ENCODE assay signal across 14 cellular contexts in genomic region chrX:150766351-150767044, GRCh38.
DNase-seq lines count a peak whose midpoint lies in the region; ATAC-seq and TF ChIP-seq lines count a peak whose summit lies in the region.
"Had no signal": no experiment of that assay in that cellular context is flagged by ENCODE, and none has a peak within 500 bp of the region (broad histone marks: within the 10 kb centered on the region; RNA-seq: fewer than 3 reads in every experiment).

No MANE protein-coding gene starts in this region.

- DNase-seq in AG04450 (ENCODE audit: low read depth, low spot score) (no peak), GM23338 (ENCODE audit: low spot score) (peak; percentile 28), RWPE2 (ENCODE audit: low spot score) (no peak), left ventricle myocardium superior (no peak), SW480 (ENCODE audit: low spot score) (no peak), KG1 (lab: John Stamatoyannopoulos, UW) (no peak), iPS-NIHi7 (ENCODE audit: extremely low spot score) (no peak)
- DNase-seq: activated CD4-positive, alpha-beta T cell treated with anti-CD3 and anti-CD28 coated beads for 48 hours; activated effector memory CD4-positive, alpha-beta T cell treated with anti-CD3 and anti-CD28 coated beads, Interleukin-2, amount 50 U/mL, for 16 hours; cerebellar nuclear complex; NCI-H2171 treated with DMSO at 0.1 percent for 48 hours; SHP77 treated with DMSO at 0.1 percent for 48 hours had no signal

- intact Hi-C loops in left ventricle myocardium superior (cut with micrococcal nuclease): no loop called here

- H3K9me2 ChIP-seq in GM23338 (ENCODE audit: insufficient read depth): no peaks in the 10 kb centered on the region

- POLR2A ChIA-PET in AG04450 (lab: Yijun Ruan, JAX): interaction anchor here (0.6 kb wide), 1 partner anchor 101 kb away, joined by 11 read pairs; no protein-coding TSS in a partner anchor

- CTCF ChIA-PET in AG04450 (lab: Charles Lee): interaction anchor here (1.0 to 2.3 kb wide), 2 partner anchors 28 to 316 kb away, joined by 3 to 10 read pairs; no protein-coding TSS in a partner anchor

- H3K27ac Mint-ChIP-seq in GM23338: peak overlapping the region; percentile 61; the same call in 1 of the 2 replicates

- H3K4me3 Mint-ChIP-seq in GM23338: no peak overlapping the region

- H3K4me3 ChIP-seq in AG04450 (ENCODE audit: low read depth, low read length): no peak overlapping the region
- no peak overlapping the region for H3K4me3 ChIP-seq in GM23338
- H3K4me3 ChIP-seq in RWPE2 (ENCODE audit: severe bottlenecking): no peak overlapping the region

- peaks cover 3% of the 10 kb centered on the region for H3K27me3 Mint-ChIP-seq in GM23338 (ENCODE audit: insufficient read depth, low read depth, poor library complexity)

- no peaks in the 10 kb centered on the region; the same call in 2 of the 3 replicates for H3K36me3 Mint-ChIP-seq in GM23338 (ENCODE audit: low read depth)

- H3K9me3 Mint-ChIP-seq in GM23338: no peaks in the 10 kb centered on the region; the same call in 2 of the 3 replicates

- no peaks in the 10 kb centered on the region for H3K9me3 ChIP-seq in AG04450 (ENCODE audit: control insufficient read depth, insufficient read depth, low read length)
- H3K9me3 ChIP-seq in RWPE2 (ENCODE audit: severe bottlenecking): no peaks in the 10 kb centered on the region

- H3K4me1 Mint-ChIP-seq in GM23338: peaks cover 14% of the 10 kb centered on the region

- H3K27ac ChIP-seq in AG04450 (ENCODE audit: low read depth, low read length): peak overlapping the region; percentile 86
- H3K27ac ChIP-seq in GM23338 (ENCODE audit: low read depth): no peak overlapping the region
- H3K27ac ChIP-seq in RWPE2 (ENCODE audit: poor library complexity, severe bottlenecking): no peak overlapping the region
- H3K27ac ChIP-seq: KMS-11 had no signal

- TF ChIP-seq CTCF in AG04450 (IDR thresholded peaks at IDR 0.05; ENCODE audit: low read depth, low read length): no peak
- TF ChIP-seq CTCF in GM23338 (conservative IDR thresholded peaks at IDR 0.05; ENCODE audit: low read depth in 2 of 2): peak; percentile 33 to 55; a peak in 3 of 4 replicates
- TF ChIP-seq CTCF in RWPE2 (IDR thresholded peaks at IDR 0.05; ENCODE audit: poor library complexity, severe bottlenecking): peak; percentile 22

- H2AFZ ChIP-seq in GM23338: no peak overlapping the region

- H3K27me3 ChIP-seq in AG04450 (ENCODE audit: control insufficient read depth, insufficient read depth, low read length) (no peaks in the 10 kb centered on the region), GM23338 (ENCODE audit: insufficient read depth) (no peaks in the 10 kb centered on the region), RWPE2 (ENCODE audit: insufficient read depth, poor library complexity, severe bottlenecking) (no peaks in the 10 kb centered on the region)

- H3K79me2 ChIP-seq in GM23338 (replicated peaks; ENCODE audit: insufficient read depth): no peaks in the 10 kb centered on the region

- H3K36me3 ChIP-seq in GM23338 (ENCODE audit: insufficient read depth) (no peaks in the 10 kb centered on the region), RWPE2 (ENCODE audit: low read depth) (no peaks in the 10 kb centered on the region)

- peaks cover 2% of the 10 kb centered on the region; the same call in 1 of the 2 replicates for H3K4me1 ChIP-seq in GM23338 (ENCODE audit: insufficient read depth)
- H3K4me1 ChIP-seq in RWPE2 (ENCODE audit: insufficient read depth, poor library complexity, severe bottlenecking): no peaks in the 10 kb centered on the region

- ATAC-seq in GM23338 (peak; percentile 54), RWPE2 (ENCODE audit: low read depth) (no peak), left ventricle myocardium superior (peak; percentile 15), GM18909 (IDR thresholded peaks at IDR 0.05; ENCODE audit: poor library complexity, unreplicated experiment) (no peak)

- H4K20me1 ChIP-seq in GM23338 (replicated peaks; ENCODE audit: insufficient read depth): no peaks in the 10 kb centered on the region

- H3K4me2 ChIP-seq in GM23338: no peak overlapping the region
- H3K4me2 ChIP-seq: KMS-11 had no signal

- no peaks in the 10 kb centered on the region for H3F3A ChIP-seq in GM23338 (replicated peaks; ENCODE audit: low read depth)

TF ChIP-seq in GM23338, 12 proteins besides CTCF, POLR2A, EP300 and RAD21 (continues in another document):
- TF ChIP-seq ETS1 (IDR thresholded peaks at IDR 0.05): no peak
- TF ChIP-seq POLR2AphosphoS5 (IDR thresholded peaks at IDR 0.05; ENCODE audit: low read depth): no peak
- TF ChIP-seq NANOG (IDR thresholded peaks at IDR 0.05; ENCODE audit: borderline replicate concordance): no peak
- TF ChIP-seq JUNB (IDR thresholded peaks at IDR 0.05; ENCODE audit: unreplicated experiment): no peak
- no peak for TF ChIP-seq EZH2phosphoT487 (IDR thresholded peaks at IDR 0.05; ENCODE audit: unreplicated experiment)
- no peak for TF ChIP-seq EZH2 (IDR thresholded peaks at IDR 0.05; ENCODE audit: low read depth, unreplicated experiment)
- no peak for TF ChIP-seq ZNF331 (CRISPR knock-in tag; IDR thresholded peaks at IDR 0.05; ENCODE audit: low read depth)
- no peak for TF ChIP-seq REST (IDR thresholded peaks at IDR 0.05; ENCODE audit: unreplicated experiment)
- no peak for TF ChIP-seq ZNF114 (CRISPR knock-in tag; IDR thresholded peaks at IDR 0.05)

Comparison
In these comparisons a context has a peak if more than half of its experiments do, and no peak if none do; other contexts are left out.
1. ATAC-seq: peak in GM23338 (single experiment) and left ventricle myocardium superior (single experiment); none in RWPE2 (single experiment) and GM18909 (single experiment).